Comparison of ENCODE assay signal across 3 cellular contexts in genomic region chr4:7133818-7134650, GRCh38. TPM values are rescaled to one million over a fixed set of nuclear protein-coding genes. Genes with fewer than 3 reads are reported as not detected.
"Had no signal": no experiment of that assay in that cellular context is flagged by ENCODE, and none has a peak within 500 bp of the region (broad histone marks: within the 10 kb centered on the region; RNA-seq: fewer than 3 reads in every experiment).

No MANE protein-coding gene starts in this region.

RNA-seq across cellular contexts. Expression of gene SORCS2, which starts 58.3 kb away (rescaled TPM):
- total RNA-seq: activated CD8-positive, alpha-beta T cell treated with anti-CD3 and anti-CD28 coated beads, Interleukin-2, amount 10 ng/mL, durations not matched to agents 7 days and 5 days; activated naive CD8-positive, alpha-beta T cell treated with anti-CD3 and anti-CD28 coated beads, Interleukin-2, amount 10 ng/mL, durations not matched to agents 7 days and 5 days; T-helper 17 cell had no signal
